In genomic region chr10:43385412-43386004, GRCh38 we compare ENCODE assay signal across 18 cellular contexts. TPM values are rescaled to one million over a fixed set of nuclear protein-coding genes. Genes with fewer than 3 reads are reported as not detected.
"Had no signal": no experiment of that assay in that cellular context is flagged by ENCODE, and none has a peak within 500 bp of the region (broad histone marks: within the 10 kb centered on the region; RNA-seq: fewer than 3 reads in every experiment).

No MANE protein-coding gene starts in this region.

- DNase-seq: activated CD4-positive, alpha-beta T cell treated with anti-CD3 and anti-CD28 coated beads for 1 hour; activated CD8-positive, alpha-beta T cell treated with anti-CD3 and anti-CD28 coated beads, Interleukin-2, amount 10 ng/mL, durations not matched to agents 7 days and 5 days; activated effector memory CD4-positive, alpha-beta T cell treated with Interleukin-2 at 50 U/mL for 16 hours; colonic mucosa; esophagus squamous epithelium; immature natural killer cell; left cardiac atrium; naive thymus-derived CD8-positive, alpha-beta T cell; stimulated activated CD4-positive, alpha-beta T cell treated with anti-CD3 and anti-CD28 coated beads, Interleukin-1b, Interleukin-23, amount 100 ng/mL, for 48 hours; stimulated activated naive B cell treated with anti-CD40 and anti-IgM and Interleukin-4, amounts not matched to agents 10 μg/mL and 1 μg/mL and 100 μg/mL, for 72 hours had no signal

- H3K4me3 ChIP-seq: colonic mucosa, esophagus squamous epithelium, tibial nerve, vagina had no signal

- H3K27me3 ChIP-seq: colonic mucosa, esophagus squamous epithelium, tibial nerve, vagina had no signal

- H3K4me3 Mint-ChIP-seq: activated CD8-positive, alpha-beta T cell treated with anti-CD3 and anti-CD28 coated beads, Interleukin-2, amount 10 ng/mL, durations not matched to agents 7 days and 5 days; immature natural killer cell; naive thymus-derived CD8-positive, alpha-beta T cell; stimulated activated naive B cell treated with anti-CD40 and anti-IgM and Interleukin-4, amounts not matched to agents 10 μg/mL and 1 μg/mL and 100 μg/mL, for 72 hours had no signal

- H3K27ac ChIP-seq: colonic mucosa, esophagus squamous epithelium, tibial nerve, vagina had no signal

- H3K9me3 ChIP-seq: colonic mucosa, esophagus squamous epithelium, tibial nerve, vagina had no signal

- ATAC-seq: activated CD8-positive, alpha-beta T cell treated with anti-CD3 and anti-CD28 coated beads, Interleukin-2, amount 10 ng/mL, durations not matched to agents 7 days and 5 days; naive thymus-derived CD8-positive, alpha-beta T cell had no signal

- H3K27me3 Mint-ChIP-seq: naive thymus-derived CD8-positive, alpha-beta T cell; stimulated activated naive B cell treated with anti-CD40 and anti-IgM and Interleukin-4, amounts not matched to agents 10 μg/mL and 1 μg/mL and 100 μg/mL, for 72 hours had no signal

- H3K9me3 Mint-ChIP-seq: immature natural killer cell; naive thymus-derived CD8-positive, alpha-beta T cell; stimulated activated naive B cell treated with anti-CD40 and anti-IgM and Interleukin-4, amounts not matched to agents 10 μg/mL and 1 μg/mL and 100 μg/mL, for 72 hours had no signal

RNA-seq across cellular contexts. Expression of gene FXYD4, which starts 14.1 kb away (rescaled TPM):
- total RNA-seq: activated CD8-positive, alpha-beta T cell treated with anti-CD3 and anti-CD28 coated beads, Interleukin-2, amount 10 ng/mL, durations not matched to agents 7 days and 5 days; astrocyte; esophagus squamous epithelium; left cardiac atrium; lung microvascular endothelial cell; mononuclear cell; naive thymus-derived CD8-positive, alpha-beta T cell; posterior vena cava; right cardiac atrium; subcutaneous adipose tissue; tibial nerve; vagina had no signal
- polyA plus RNA-seq: immature natural killer cell; naive thymus-derived CD8-positive, alpha-beta T cell; right cardiac atrium had no signal
